In genomic region chr4:118173956-118174355, GRCh38 we compare ENCODE assay signal across 11 cellular contexts.
DNase-seq lines count a peak whose midpoint lies in the region; ATAC-seq lines count a peak whose summit lies in the region.
"Had no signal": no experiment of that assay in that cellular context is flagged by ENCODE, and none has a peak within 500 bp of the region (broad histone marks: within the 10 kb centered on the region; RNA-seq: fewer than 3 reads in every experiment).

No MANE protein-coding gene starts in this region.

- no peaks in the 10 kb centered on the region for H3K9me3 ChIP-seq in skeletal muscle satellite cell (replicated peaks; ENCODE audit: low read length)
- H3K9me3 ChIP-seq: Peyer's patch, psoas muscle had no signal

- H3K9ac ChIP-seq in skeletal muscle satellite cell (ENCODE audit: low read depth, low read length), result no peak overlapping the region

- H3K4me1 ChIP-seq in skeletal muscle satellite cell (ENCODE audit: control insufficient read depth, insufficient read depth, low read length), result peaks cover 23% of the 10 kb centered on the region
- H3K4me1 ChIP-seq: Peyer's patch, psoas muscle had no signal

- peak overlapping the region; percentile 51 for H3K4me2 ChIP-seq in skeletal muscle satellite cell (ENCODE audit: low read length)

- no peak overlapping the region for H3K4me3 ChIP-seq in skeletal muscle satellite cell (ENCODE audit: low read length)
- H3K4me3 ChIP-seq: Peyer's patch, psoas muscle had no signal

- no peaks in the 10 kb centered on the region for H3K27me3 ChIP-seq in skeletal muscle satellite cell (ENCODE audit: control insufficient read depth, insufficient read depth, low read length)
- H3K27me3 ChIP-seq: Peyer's patch had no signal

- DNase-seq in GM04503 (ENCODE audit: low read depth), result peak; percentile 45
- peak; percentile 70 for DNase-seq in MV-4-11 (lab: John Stamatoyannopoulos, UW)
- DNase-seq in dedifferentiated amniotic fluid mesenchymal stem cell (ENCODE audit: extremely low spot score), result peak; percentile 80
- DNase-seq in COLO668 (lab: John Stamatoyannopoulos, UW; ENCODE audit: unreplicated experiment), result no peak
- DNase-seq: activated CD4-positive, alpha-beta T cell treated with anti-CD3 and anti-CD28 coated beads for 1 hour; NCI-H2081 treated with DMSO at 0.1 percent for 48 hours; Peyer's patch; psoas muscle had no signal

- H3K36me3 ChIP-seq in skeletal muscle satellite cell (ENCODE audit: insufficient read depth, low read length), result no peaks in the 10 kb centered on the region
- H3K36me3 ChIP-seq: Peyer's patch had no signal

- ATAC-seq in GM21381 (IDR thresholded peaks at IDR 0.05; ENCODE audit: unreplicated experiment) (no peak), HG02938 (IDR thresholded peaks at IDR 0.05; ENCODE audit: unreplicated experiment) (no peak)
- ATAC-seq: psoas muscle had no signal
